Comparison of ENCODE assay signal across 8 cellular contexts in genomic region chr12:53205747-53206146, GRCh38. TPM values are rescaled to one million over a fixed set of nuclear protein-coding genes. Genes with fewer than 3 reads are reported as not detected.
DNase-seq lines count a peak whose midpoint lies in the region; ATAC-seq, FAIRE-seq and TF ChIP-seq lines count a peak whose summit lies in the region.

No MANE protein-coding gene starts in this region.

- WGBS in thymus, result 57% methylated on average over 7 of the region's 7 CpGs

- no peaks in the 10 kb centered on the region for H3K36me3 Mint-ChIP-seq in neural progenitor cell

- peaks cover 19% of the 10 kb centered on the region for H3K4me1 Mint-ChIP-seq in neural progenitor cell

- peak; percentile 89 for DNase-seq in LHCN-M2 (ENCODE audit: low read depth)
- peak; percentile 75 for DNase-seq in activated T-cell treated with anti-CD3 and anti-CD28 coated beads for 48 hours (ENCODE audit: low read depth)
- peak; percentile 74 for DNase-seq in kidney
- no peak for DNase-seq in neural progenitor cell (ENCODE audit: low spot score)
- no peak for DNase-seq in middle frontal gyrus (ENCODE audit: extremely low spot score, low spot score)

- TF ChIP-seq POLR2A in GM10847 (IDR thresholded peaks at IDR 0.05; ENCODE audit: extremely low read depth, insufficient read length), result peak; percentile 51

- H3K36me3 ChIP-seq in kidney (ENCODE audit: control insufficient read depth in 1 of 2, insufficient read depth in 2 of 2, low read length in 2 of 2) (peaks cover 0 to under 1% of the 10 kb centered on the region in 2 donors), thymus (ENCODE audit: control insufficient read depth, insufficient read depth) (no peaks in the 10 kb centered on the region), neural progenitor cell (no peaks in the 10 kb centered on the region)

- H4K20me1 ChIP-seq in neural progenitor cell (ENCODE audit: low read depth), result no peaks in the 10 kb centered on the region

- no peaks in the 10 kb centered on the region for H3K9me3 Mint-ChIP-seq in neural progenitor cell

- H3K4me1 ChIP-seq in kidney (ENCODE audit: control insufficient read depth in 1 of 2, insufficient read depth in 1 of 2, low read depth in 1 of 2, low read length in 2 of 2) (peaks cover 0 to 9% of the 10 kb centered on the region in 2 donors), thymus (ENCODE audit: control insufficient read depth, insufficient read depth, low read length) (peaks cover 12% of the 10 kb centered on the region), neural progenitor cell (no peaks in the 10 kb centered on the region)

- no peak for FAIRE-seq in kidney (lab: Jason Lieb, UNC)

- no peak overlapping the region for H3K27ac Mint-ChIP-seq in neural progenitor cell

- ATAC-seq in GM21737 (IDR thresholded peaks at IDR 0.05; ENCODE audit: unreplicated experiment), result peak; percentile 64

- H3K79me2 ChIP-seq in neural progenitor cell (ENCODE audit: low read depth), result no peaks in the 10 kb centered on the region

- TF ChIP-seq CTCF in kidney (IDR thresholded peaks at IDR 0.05; ENCODE audit: borderline replicate concordance, extremely low read depth, insufficient read depth), result no peak
- no peak for TF ChIP-seq CTCF in neural progenitor cell (IDR thresholded peaks at IDR 0.05)

- H3K4me3 Mint-ChIP-seq in neural progenitor cell, result no peak overlapping the region

- H3K27me3 ChIP-seq in thymus (ENCODE audit: control insufficient read depth, insufficient read depth) (no peaks in the 10 kb centered on the region), neural progenitor cell (peaks cover 15% of the 10 kb centered on the region)

- H3K4me2 ChIP-seq in neural progenitor cell, result no peak overlapping the region

- H3K9me3 ChIP-seq in kidney (ENCODE audit: control insufficient read depth in 1 of 2, low read length in 2 of 2), result no peaks in the 10 kb centered on the region
- H3K9me3 ChIP-seq in thymus (ENCODE audit: control insufficient read depth), result no peaks in the 10 kb centered on the region
- no peaks in the 10 kb centered on the region for H3K9me3 ChIP-seq in neural progenitor cell (ENCODE audit: low read depth)

- H3K27me3 Mint-ChIP-seq in neural progenitor cell (ENCODE audit: insufficient read depth, low read depth), result peaks cover 6% of the 10 kb centered on the region

- H3K4me3 ChIP-seq in kidney (ENCODE audit: low read length in 2 of 2), result no peak overlapping the region
- no peak overlapping the region for H3K4me3 ChIP-seq in thymus (ENCODE audit: low read length)
- no peak overlapping the region for H3K4me3 ChIP-seq in neural progenitor cell

- H2AFZ ChIP-seq in neural progenitor cell (replicated peaks), result no peak overlapping the region

- H3K9ac ChIP-seq in kidney (ENCODE audit: low read length in 2 of 2), result no peak overlapping the region
- H3K9ac ChIP-seq in neural progenitor cell, result no peak overlapping the region

- peaks cover 7% of the 10 kb centered on the region for H3F3A ChIP-seq in neural progenitor cell (ENCODE audit: low read depth)

- intact Hi-C loops in kidney (cut with DNase I), result no loop called here

- H3K27ac ChIP-seq in kidney (ENCODE audit: low read depth in 2 of 2, low read length in 2 of 2), result no peak overlapping the region
- H3K27ac ChIP-seq in thymus (ENCODE audit: low read depth), result peak overlapping the region; percentile 31
- H3K27ac ChIP-seq in neural progenitor cell, result no peak overlapping the region

RNA-seq across cellular contexts. Expression of gene ITGB7, which starts 1.3 kb away (rescaled TPM):
- total RNA-seq in LHCN-M2 (2014; rRNA removed), result not detected in 2 replicates
- 0.04 TPM for polyA plus RNA-seq in LHCN-M2 (2012)
- total RNA-seq in kidney, result 14.5 TPM
- 11.0 TPM for polyA plus RNA-seq in kidney (ENCODE audit: insufficient read depth, low read depth, low replicate concordance)
- 9.5 TPM for polyA plus RNA-seq in thymus
- 0.43 TPM in 1 of 2 replicates, not detected in the other for total RNA-seq in neural progenitor cell (ENCODE audit: low replicate concordance)

RNA-seq across cellular contexts. Expression of gene CSAD, which starts 25.0 kb away (rescaled TPM):
- total RNA-seq in LHCN-M2 (2014; rRNA removed), result 5.2 and 6.1 TPM in 2 replicates
- polyA plus RNA-seq in LHCN-M2 (2012), result 3.5 TPM
- total RNA-seq in kidney, result 39.1 TPM
- polyA plus RNA-seq in kidney (ENCODE audit: insufficient read depth, low read depth, low replicate concordance), result 24.0 TPM
- polyA plus RNA-seq in thymus, result 61.7 TPM
- total RNA-seq in neural progenitor cell (ENCODE audit: low replicate concordance), result 26.9 and 33.0 TPM in 2 replicates

RNA-seq across cellular contexts. Expression of gene ZNF740, which starts 25.2 kb away (rescaled TPM):
- 7.4 and 10.5 TPM in 2 replicates for total RNA-seq in LHCN-M2 (2014; rRNA removed)
- 5.0 TPM for polyA plus RNA-seq in LHCN-M2 (2012)
- 58.3 TPM for total RNA-seq in kidney
- 11.1 TPM for polyA plus RNA-seq in kidney (ENCODE audit: insufficient read depth, low read depth, low replicate concordance)
- 10.3 TPM for polyA plus RNA-seq in thymus
- total RNA-seq in neural progenitor cell (ENCODE audit: low replicate concordance), result 38.4 and 40.4 TPM in 2 replicates

RNA-seq across cellular contexts. Expression of gene RARG, which starts 26.3 kb away (rescaled TPM):
- total RNA-seq in LHCN-M2 (2014; rRNA removed) (16.9 and 17.1 TPM in 2 replicates), kidney (34.1 TPM), neural progenitor cell (ENCODE audit: low replicate concordance) (17.0 and 30.9 TPM in 2 replicates)
- 18.2 TPM for polyA plus RNA-seq in LHCN-M2 (2012)
- polyA plus RNA-seq in kidney (ENCODE audit: insufficient read depth, low read depth, low replicate concordance) (13.2 TPM), thymus (8.5 TPM)

Comparison
In these comparisons a context has a peak if more than half of its experiments do, and no peak if none do; other contexts are left out.
1. DNase-seq: peak in LHCN-M2 (single experiment), activated T-cell treated with anti-CD3 and anti-CD28 coated beads for 48 hours (single experiment) and kidney (single experiment); none in neural progenitor cell (single experiment) and middle frontal gyrus (single experiment).
2. RNA of gene ITGB7, which starts 1.3 kb away (total RNA-seq): 14.5 TPM in kidney (single experiment); not detected in LHCN-M2 and 0.43 TPM in neural progenitor cell; every median in the first group is over 10 times any median in the second.